Comparison of ENCODE assay signal across 17 cellular contexts in genomic region chr12:84813780-84814663, GRCh38.
DNase-seq lines count a peak whose midpoint lies in the region; ATAC-seq and TF ChIP-seq lines count a peak whose summit lies in the region.
"Had no signal": no experiment of that assay in that cellular context is flagged by ENCODE, and none has a peak within 500 bp of the region (broad histone marks: within the 10 kb centered on the region; RNA-seq: fewer than 3 reads in every experiment).

No MANE protein-coding gene starts in this region.

- CTCF ChIA-PET in Caco-2 (lab: Charles Lee), result no interaction called here

- H3K4me3 Mint-ChIP-seq in Caco-2 (ENCODE audit: unreplicated experiment), result no peak overlapping the region
- H3K4me3 Mint-ChIP-seq: dendritic cell treated with granulocyte-macrophage colony-stimulating factor and Interleukin-4, amounts not matched to agents 40 ng/mL and 50 ng/mL, for 4 days had no signal

- no peak overlapping the region for H3K27ac ChIP-seq in left ventricle myocardium inferior (replicated peaks)
- H3K27ac ChIP-seq: right lobe of liver, SJCRH30 had no signal

- no peaks in the 10 kb centered on the region for H3K27me3 Mint-ChIP-seq in Caco-2 (ENCODE audit: insufficient read depth, unreplicated experiment)
- H3K27me3 Mint-ChIP-seq: dendritic cell treated with granulocyte-macrophage colony-stimulating factor and Interleukin-4, amounts not matched to agents 40 ng/mL and 50 ng/mL, for 4 days had no signal

- POLR2A ChIA-PET in Caco-2 (lab: Charles Lee), result no interaction called here

- peak; percentile 49 for ATAC-seq in GM18499 (IDR thresholded peaks at IDR 0.05; ENCODE audit: insufficient read depth, unreplicated experiment)
- peak; percentile 57 for ATAC-seq in GM19397 (IDR thresholded peaks at IDR 0.05; ENCODE audit: unreplicated experiment)
- ATAC-seq in HG02798 (IDR thresholded peaks at IDR 0.05; ENCODE audit: poor library complexity, unreplicated experiment), result peak; percentile 48
- ATAC-seq: left ventricle myocardium superior, right lobe of liver had no signal

- intact Hi-C loops in Caco-2 (cut with micrococcal nuclease; ENCODE audit: unreplicated experiment), result no loop called here
- intact Hi-C loops in left ventricle myocardium inferior (cut with micrococcal nuclease), result no loop called here

- DNase-seq in OCI-M1 (lab: John Stamatoyannopoulos, UW) (peak; percentile 60), NCI-H748 (lab: John Stamatoyannopoulos, UW; ENCODE audit: unreplicated experiment) (no peak), hepatic stellate cell (ENCODE audit: low spot score) (no peak), Caco-2 (no peak), left ventricle myocardium inferior (no peak)
- DNase-seq: activated CD4-positive, alpha-beta T cell treated with anti-CD3 and anti-CD28 coated beads for 4 hours; activated naive CD4-positive, alpha-beta T cell; erythroblast; left ventricle myocardium superior; NCI-H446 treated with DMSO at 0.1 percent for 48 hours; right lobe of liver had no signal

- H3K4me3 ChIP-seq in Caco-2 (ENCODE audit: low read depth, low read length) (no peak overlapping the region), left ventricle myocardium inferior (no peak overlapping the region)
- H3K4me3 ChIP-seq: HAP-1, right lobe of liver, SJCRH30 had no signal

- H3K36me3 ChIP-seq in Caco-2 (ENCODE audit: control insufficient read depth, insufficient read depth, low read length) (no peaks in the 10 kb centered on the region), left ventricle myocardium inferior (no peaks in the 10 kb centered on the region)
- H3K36me3 ChIP-seq: HAP-1, right lobe of liver, SJCRH30 had no signal

- TF ChIP-seq CTCF in Caco-2 (IDR thresholded peaks at IDR 0.05; ENCODE audit: insufficient read depth in 1 of 2, low read depth in 1 of 2, low read length in 1 of 2, severe bottlenecking in 1 of 2, unreplicated experiment in 1 of 2), result no peak
- no peak for TF ChIP-seq CTCF in left ventricle myocardium inferior (IDR thresholded peaks at IDR 0.05; ENCODE audit: borderline replicate concordance)

- H3K4me1 Mint-ChIP-seq in Caco-2 (ENCODE audit: low read depth, unreplicated experiment), result no peaks in the 10 kb centered on the region

- no peaks in the 10 kb centered on the region for H3K36me3 Mint-ChIP-seq in Caco-2 (ENCODE audit: insufficient read depth, unreplicated experiment)

- H3K9me3 ChIP-seq in Caco-2 (no peaks in the 10 kb centered on the region), left ventricle myocardium inferior (replicated peaks) (no peaks in the 10 kb centered on the region)
- H3K9me3 ChIP-seq: HAP-1, right lobe of liver, SJCRH30 had no signal

- H3K4me1 ChIP-seq in Caco-2 (no peaks in the 10 kb centered on the region), left ventricle myocardium inferior (no peaks in the 10 kb centered on the region)
- H3K4me1 ChIP-seq: HAP-1, right lobe of liver had no signal

- no peaks in the 10 kb centered on the region for H3K9me3 Mint-ChIP-seq in Caco-2 (ENCODE audit: unreplicated experiment)
- H3K9me3 Mint-ChIP-seq: dendritic cell treated with granulocyte-macrophage colony-stimulating factor and Interleukin-4, amounts not matched to agents 40 ng/mL and 50 ng/mL, for 4 days had no signal

- BruUV-seq in Caco-2 (replicated peaks; lab: Mats Ljungman, UMichigan), result no TSS peak

- H3K27ac Mint-ChIP-seq in Caco-2 (ENCODE audit: unreplicated experiment), result no peak overlapping the region
- H3K27ac Mint-ChIP-seq: dendritic cell treated with granulocyte-macrophage colony-stimulating factor and Interleukin-4, amounts not matched to agents 40 ng/mL and 50 ng/mL, for 4 days had no signal

- H3K27me3 ChIP-seq in Caco-2 (replicated peaks; ENCODE audit: control insufficient read depth, insufficient read depth, low read length), result no peaks in the 10 kb centered on the region
- no peaks in the 10 kb centered on the region for H3K27me3 ChIP-seq in left ventricle myocardium inferior (ENCODE audit: low read depth)
- H3K27me3 ChIP-seq: right lobe of liver, SJCRH30 had no signal
